In the genomic region with DNA sequence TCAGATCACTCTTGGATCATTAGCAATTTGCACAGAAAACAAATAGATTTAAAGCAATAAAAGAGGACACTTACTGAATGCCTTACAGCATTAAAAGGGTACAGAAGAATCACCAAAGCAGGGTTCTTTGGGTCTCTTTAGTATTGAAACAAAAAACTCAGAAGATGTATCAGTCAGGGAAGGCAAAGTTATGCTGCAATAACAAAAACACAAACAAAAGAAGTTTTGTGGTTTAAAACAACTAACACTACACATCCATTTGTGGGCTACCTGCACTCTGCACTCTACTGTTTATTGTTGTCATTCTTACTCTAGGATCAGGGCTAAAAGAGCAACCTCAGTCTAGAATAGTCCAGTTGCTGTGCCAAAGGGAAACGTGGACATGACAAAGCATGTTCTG, we compare ENCODE assay signal across 28 cellular contexts.
DNase-seq lines count a peak whose midpoint lies in the region; ATAC-seq, FAIRE-seq and TF ChIP-seq lines count a peak whose summit lies in the region.
"Had no signal": no experiment of that assay in that cellular context is flagged by ENCODE, and none has a peak within 500 bp of the region (broad histone marks: within the 10 kb centered on the region; RNA-seq: fewer than 3 reads in every experiment).

No MANE protein-coding gene starts in this region.

- H3K4me3 ChIP-seq in HepG2 (replicated peaks in 1 of 3; ENCODE audit: insufficient read depth in 1 of 3, low read depth in 2 of 3, low read length in 3 of 3) = no peak overlapping the region
- H3K4me3 ChIP-seq in right lobe of liver = no peak overlapping the region
- H3K4me3 ChIP-seq: A549; BLaER1; BLaER1 treated with 17β-estradiol and CSF1 and Interleukin-3, amounts not matched to agents 10 nM and 100 nM had no signal

- intact Hi-C loops in HepG2 (cut with micrococcal nuclease; ENCODE audit: unreplicated experiment) (no loop called here), right lobe of liver (cut with DNase I) (no loop called here)

- H3K9ac ChIP-seq in HepG2 (ENCODE audit: insufficient read depth, low read depth, low read length) = no peak overlapping the region
- H3K9ac ChIP-seq: BLaER1; BLaER1 treated with 17β-estradiol and CSF1 and Interleukin-3, amounts not matched to agents 10 nM and 100 nM had no signal

- H3K27me3 ChIP-seq in HepG2 (ENCODE audit: control insufficient read depth in 1 of 2, insufficient read depth in 2 of 2, low read length in 2 of 2) = no peaks in the 10 kb centered on the region
- no peaks in the 10 kb centered on the region for H3K27me3 ChIP-seq in right lobe of liver
- H3K27me3 ChIP-seq: BE2C; BLaER1; BLaER1 treated with 17β-estradiol and CSF1 and Interleukin-3, amounts not matched to agents 10 nM and 100 nM had no signal

- no peak for TF ChIP-seq CTCF in HepG2 (CRISPR knock-in tag; IDR thresholded peaks at IDR 0.05)
- no peak for TF ChIP-seq CTCF in right lobe of liver (IDR thresholded peaks at IDR 0.05)

- POLR2A ChIA-PET in HepG2 (lab: Yijun Ruan, JAX) = no interaction called here

- no peak overlapping the region for H3K4me2 ChIP-seq in HepG2 (ENCODE audit: low read depth, low read length)
- H3K4me2 ChIP-seq: A549, BLaER1 had no signal

- no peak for ATAC-seq in HepG2
- no peak for ATAC-seq in right lobe of liver
- ATAC-seq: A549; CD8-positive, alpha-beta T cell had no signal

- H3K27ac ChIP-seq in HepG2 (ENCODE audit: extremely low read length, insufficient read depth, low read length) (no peak overlapping the region), right lobe of liver (no peak overlapping the region)
- H3K27ac ChIP-seq: 22Rv1; A549; BLaER1; BLaER1 treated with 17β-estradiol and CSF1 and Interleukin-3, amounts not matched to agents 10 nM and 100 nM; C4-2B had no signal

- no peaks in the 10 kb centered on the region for H3K79me2 ChIP-seq in HepG2 (ENCODE audit: insufficient read depth, low read length)

- H4K20me1 ChIP-seq in HepG2 (ENCODE audit: insufficient read depth, low read length) = no peaks in the 10 kb centered on the region
- H4K20me1 ChIP-seq: BLaER1; BLaER1 treated with 17β-estradiol and CSF1 and Interleukin-3, amounts not matched to agents 10 nM and 100 nM had no signal

- H2AFZ ChIP-seq in HepG2 (ENCODE audit: low read length) = no peak overlapping the region

- H3K9me3 ChIP-seq in HepG2 (ENCODE audit: low read length) (no peaks in the 10 kb centered on the region), right lobe of liver (no peaks in the 10 kb centered on the region)
- H3K9me3 ChIP-seq: A549, BE2C, BLaER1, Caco-2 had no signal

- TF ChIP-seq EP300 in HepG2 (IDR thresholded peaks at IDR 0.05; ENCODE audit: low read depth in 2 of 2, low read length in 2 of 2) = no peak
- TF ChIP-seq EP300 in HepG2 (CRISPR knock-in tag; IDR thresholded peaks at IDR 0.05; ENCODE audit: borderline replicate concordance) = no peak

- BruUV-seq in HepG2 (replicated peaks; lab: Mats Ljungman, UMichigan) = no TSS peak

- in situ Hi-C loops in HepG2 (cut with HindIII; ENCODE audit: extremely low pct_ligation_motif_present, low pct_unique_long_range_greater_than_20kb) = no loop called here

- no peak for DNase-seq in HepG2 (ENCODE audit: low spot score)
- no peak for DNase-seq in right lobe of liver
- DNase-seq: 8988T; ACHN; AML-193; BE2C; C1 segment of cervical spinal cord; Caco-2; Calu3; CD4-positive, alpha-beta memory T cell; CD4-positive, alpha-beta T cell; CD4-positive, CD25-positive, alpha-beta regulatory T cell; CD8-positive, alpha-beta memory T cell; CD8-positive, alpha-beta T cell; COR-L47; DMS 273 treated with DMSO at 0.1 percent for 48 hours; DMS153; DMS79; DMS79 treated with DMSO at 0.1 percent for 48 hours; DND-41; EL had no signal

- WGBS in HepG2 (ENCODE audit: low lambda C conversion rate) = 30% methylated on average over 1 of the region's 1 CpG
- WGBS in right lobe of liver (ENCODE audit: insufficient coverage, low coverage, low lambda C conversion rate, missing lambda C conversion rate) = 87% methylated on average over 1 of the region's 1 CpG

- no peak for TF ChIP-seq POLR2A in HepG2 (IDR thresholded peaks at IDR 0.05; ENCODE audit: insufficient read depth in 1 of 2, low read depth in 2 of 2, low read length in 2 of 2)
- no peak for TF ChIP-seq POLR2A in right lobe of liver (IDR thresholded peaks at IDR 0.05)

- FAIRE-seq in HepG2 (lab: Jason Lieb, UNC) = no peak
- FAIRE-seq: A204.1, A549, D721Med had no signal

- CTCF ChIA-PET in HepG2 (lab: Yijun Ruan, JAX; ENCODE audit: low intra/inter-chr PET ratio, low total read pairs) = no interaction called here

- H3K36me3 ChIP-seq in HepG2 (replicated peaks in 1 of 2; ENCODE audit: control insufficient read depth in 1 of 2, insufficient read depth in 2 of 2, low read length in 2 of 2) (no peaks in the 10 kb centered on the region), right lobe of liver (no peaks in the 10 kb centered on the region)
- H3K36me3 ChIP-seq: BE2C; BLaER1; BLaER1 treated with 17β-estradiol and CSF1 and Interleukin-3, amounts not matched to agents 10 nM and 100 nM had no signal

- TF ChIP-seq RAD21 in HepG2 (CRISPR knock-in tag; IDR thresholded peaks at IDR 0.05) = no peak

- H3K4me1 ChIP-seq in HepG2 (ENCODE audit: insufficient read depth, low read length) = no peaks in the 10 kb centered on the region
- H3K4me1 ChIP-seq in right lobe of liver = no peaks in the 10 kb centered on the region
- H3K4me1 ChIP-seq: A549, BLaER1, Caco-2 had no signal

TF ChIP-seq in HepG2, 621 proteins besides CTCF, POLR2A, EP300 and RAD21:
- peak; percentile 85 for TF ChIP-seq ZNF12 (CRISPR knock-in tag; IDR thresholded peaks at IDR 0.05)
- no peak for TF ChIP-seq SRSF9 (IDR thresholded peaks at IDR 0.05; ENCODE audit: borderline replicate concordance, insufficient read depth, low read depth, low read length, poor library complexity, severe bottlenecking)
- TF ChIP-seq RBAK (CRISPR knock-in tag; IDR thresholded peaks at IDR 0.05) = peak; percentile 79; the same call in 1 of the 2 replicates
